ENCODE assay signal across 1 cellular context in the genomic region with DNA sequence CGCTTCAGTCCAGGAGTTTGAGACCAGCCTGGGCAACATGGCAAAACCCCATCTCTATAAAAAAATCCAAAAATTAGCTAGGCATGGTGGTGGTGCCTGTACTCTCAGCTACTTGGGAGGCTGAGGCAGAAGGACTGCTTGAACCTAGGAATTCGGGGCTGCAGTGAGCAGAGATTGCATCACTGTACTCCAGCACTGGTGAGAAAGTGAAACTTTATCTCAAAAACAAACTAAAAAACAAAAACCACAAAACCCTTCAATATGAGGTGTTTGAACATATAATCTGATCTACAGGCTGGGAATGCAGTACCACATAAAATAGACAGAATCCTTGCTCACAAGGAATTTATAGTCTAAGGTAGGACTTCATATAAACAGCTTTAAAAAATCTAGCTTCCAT.
TF ChIP-seq lines count a peak whose summit lies in the region.

No MANE protein-coding gene starts in this region.

TF ChIP-seq in K562, 482 proteins besides CTCF, POLR2A, EP300 and RAD21 (continued from another document):
- TF ChIP-seq, protein P1, sequence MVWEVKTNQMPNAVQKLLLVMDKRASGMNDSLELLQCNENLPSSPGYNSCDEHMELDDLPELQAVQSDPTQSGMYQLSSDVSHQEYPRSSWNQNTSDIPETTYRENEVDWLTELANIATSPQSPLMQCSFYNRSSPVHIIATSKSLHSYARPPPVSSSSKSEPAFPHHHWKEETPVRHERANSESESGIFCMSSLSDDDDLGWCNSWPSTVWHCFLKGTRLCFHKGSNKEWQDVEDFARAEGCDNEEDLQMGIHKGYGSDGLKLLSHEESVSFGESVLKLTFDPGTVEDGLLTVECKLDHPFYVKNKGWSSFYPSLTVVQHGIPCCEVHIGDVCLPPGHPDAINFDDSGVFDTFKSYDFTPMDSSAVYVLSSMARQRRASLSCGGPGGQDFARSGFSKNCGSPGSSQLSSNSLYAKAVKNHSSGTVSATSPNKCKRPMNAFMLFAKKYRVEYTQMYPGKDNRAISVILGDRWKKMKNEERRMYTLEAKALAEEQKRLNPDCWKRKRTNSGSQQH (CRISPR knock-in tag; IDR thresholded peaks at IDR 0.05) = no peak
- TF ChIP-seq ESRRB (CRISPR knock-in tag; IDR thresholded peaks at IDR 0.05; ENCODE audit: borderline replicate concordance) = no peak
- no peak for TF ChIP-seq IRF2 (CRISPR knock-in tag; IDR thresholded peaks at IDR 0.05)
- TF ChIP-seq CEBPG (CRISPR knock-in tag; IDR thresholded peaks at IDR 0.05) = no peak
- peak; percentile 56 to 73 for TF ChIP-seq CEBPG (tag; conservative IDR thresholded peaks at IDR 0.05 in 1 of 2, IDR thresholded peaks at IDR 0.05 in 1 of 2)
- TF ChIP-seq RNF219 (CRISPR knock-in tag; IDR thresholded peaks at IDR 0.05) = no peak
- no peak for TF ChIP-seq RB1 (IDR thresholded peaks at IDR 0.05; ENCODE audit: low read depth)
- no peak for TF ChIP-seq SAFB2 (IDR thresholded peaks at IDR 0.05; ENCODE audit: borderline replicate concordance, low read depth, low read length, severe bottlenecking)
- TF ChIP-seq TBL1XR1 (IDR thresholded peaks at IDR 0.05; ENCODE audit: low read length in 2 of 2) = no peak
- no peak for TF ChIP-seq FOXJ2 (tag; IDR thresholded peaks at IDR 0.05)
- no peak for TF ChIP-seq ZNF57 (CRISPR knock-in tag; IDR thresholded peaks at IDR 0.05)
- TF ChIP-seq MCM2 (IDR thresholded peaks at IDR 0.05; ENCODE audit: low read depth) = no peak
- TF ChIP-seq, protein P2, sequence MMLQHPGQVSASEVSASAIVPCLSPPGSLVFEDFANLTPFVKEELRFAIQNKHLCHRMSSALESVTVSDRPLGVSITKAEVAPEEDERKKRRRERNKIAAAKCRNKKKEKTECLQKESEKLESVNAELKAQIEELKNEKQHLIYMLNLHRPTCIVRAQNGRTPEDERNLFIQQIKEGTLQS (IDR thresholded peaks at IDR 0.05) = peak; percentile 57
- TF ChIP-seq, protein P2 (CRISPR knock-in tag; conservative IDR thresholded peaks at IDR 0.05) = no peak
- TF ChIP-seq HNRNPUL1 (IDR thresholded peaks at IDR 0.05; ENCODE audit: low read length) = no peak
- no peak for TF ChIP-seq CCNT2 (IDR thresholded peaks at IDR 0.05; ENCODE audit: borderline replicate concordance, extremely low read depth, insufficient read length, low read depth, low read length)
- TF ChIP-seq SETDB1 (IDR thresholded peaks at IDR 0.05; ENCODE audit: low read length) = no peak
- peak; percentile 30; the same call in 1 of the 2 replicates for TF ChIP-seq CEBPB (tag; IDR thresholded peaks at IDR 0.05)
